ENCODE assay signal across 1 cellular context in the genomic region with DNA sequence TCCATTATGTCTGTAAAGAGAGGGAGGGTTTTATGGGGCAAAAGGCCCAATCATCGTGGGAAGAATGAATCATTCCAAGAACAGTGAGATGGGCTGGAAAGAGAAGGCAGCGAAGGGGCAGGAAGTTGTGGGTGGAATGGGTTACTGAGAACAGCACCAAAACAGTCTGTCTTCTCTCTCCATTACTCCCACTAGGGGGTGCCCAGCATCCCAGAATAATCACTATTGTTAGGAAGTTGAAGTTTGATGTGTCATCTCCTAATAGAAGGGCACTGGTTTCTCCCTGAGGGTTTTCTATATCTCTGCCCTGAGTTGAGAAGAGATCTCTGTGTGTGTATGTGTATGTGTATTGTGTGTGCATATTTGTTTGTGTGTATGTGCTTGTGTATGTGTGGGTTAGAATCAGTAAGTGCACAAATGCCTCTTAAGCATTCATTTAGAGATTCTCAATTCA.
TF ChIP-seq lines count a peak whose summit lies in the region.

No MANE protein-coding gene starts in this region.

TF ChIP-seq in SK-N-SH, 30 proteins besides CTCF, POLR2A, EP300 and RAD21 (continued from another document):
- TF ChIP-seq, protein P1, sequence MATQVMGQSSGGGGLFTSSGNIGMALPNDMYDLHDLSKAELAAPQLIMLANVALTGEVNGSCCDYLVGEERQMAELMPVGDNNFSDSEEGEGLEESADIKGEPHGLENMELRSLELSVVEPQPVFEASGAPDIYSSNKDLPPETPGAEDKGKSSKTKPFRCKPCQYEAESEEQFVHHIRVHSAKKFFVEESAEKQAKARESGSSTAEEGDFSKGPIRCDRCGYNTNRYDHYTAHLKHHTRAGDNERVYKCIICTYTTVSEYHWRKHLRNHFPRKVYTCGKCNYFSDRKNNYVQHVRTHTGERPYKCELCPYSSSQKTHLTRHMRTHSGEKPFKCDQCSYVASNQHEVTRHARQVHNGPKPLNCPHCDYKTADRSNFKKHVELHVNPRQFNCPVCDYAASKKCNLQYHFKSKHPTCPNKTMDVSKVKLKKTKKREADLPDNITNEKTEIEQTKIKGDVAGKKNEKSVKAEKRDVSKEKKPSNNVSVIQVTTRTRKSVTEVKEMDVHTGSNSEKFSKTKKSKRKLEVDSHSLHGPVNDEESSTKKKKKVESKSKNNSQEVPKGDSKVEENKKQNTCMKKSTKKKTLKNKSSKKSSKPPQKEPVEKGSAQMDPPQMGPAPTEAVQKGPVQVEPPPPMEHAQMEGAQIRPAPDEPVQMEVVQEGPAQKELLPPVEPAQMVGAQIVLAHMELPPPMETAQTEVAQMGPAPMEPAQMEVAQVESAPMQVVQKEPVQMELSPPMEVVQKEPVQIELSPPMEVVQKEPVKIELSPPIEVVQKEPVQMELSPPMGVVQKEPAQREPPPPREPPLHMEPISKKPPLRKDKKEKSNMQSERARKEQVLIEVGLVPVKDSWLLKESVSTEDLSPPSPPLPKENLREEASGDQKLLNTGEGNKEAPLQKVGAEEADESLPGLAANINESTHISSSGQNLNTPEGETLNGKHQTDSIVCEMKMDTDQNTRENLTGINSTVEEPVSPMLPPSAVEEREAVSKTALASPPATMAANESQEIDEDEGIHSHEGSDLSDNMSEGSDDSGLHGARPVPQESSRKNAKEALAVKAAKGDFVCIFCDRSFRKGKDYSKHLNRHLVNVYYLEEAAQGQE (IDR thresholded peaks at IDR 0.05; ENCODE audit: low read depth, low read length): no peak
- TF ChIP-seq YY1 (IDR thresholded peaks at IDR 0.05; ENCODE audit: low read depth) (no peak), TAF1 (IDR thresholded peaks at IDR 0.05; ENCODE audit: borderline replicate concordance, low read depth, low read length) (no peak), TEAD4 (IDR thresholded peaks at IDR 0.05; ENCODE audit: borderline replicate concordance, insufficient read depth) (no peak), RFX5 (IDR thresholded peaks at IDR 0.05; ENCODE audit: low read length) (no peak), EZH2phosphoT487 (IDR thresholded peaks at IDR 0.05; ENCODE audit: borderline replicate concordance, low read depth) (no peak), SIN3A (IDR thresholded peaks at IDR 0.05; ENCODE audit: borderline replicate concordance, low read depth, low read length) (no peak), NFIC (IDR thresholded peaks at IDR 0.05; ENCODE audit: borderline replicate concordance) (no peak), ELF1 (IDR thresholded peaks at IDR 0.05) (peak; percentile 39; the same call in 1 of the 2 replicates), RCOR1 (IDR thresholded peaks at IDR 0.05; ENCODE audit: low read length) (no peak), MEF2A (IDR thresholded peaks at IDR 0.05; ENCODE audit: borderline replicate concordance, low read depth) (no peak), FOSL2 (IDR thresholded peaks at IDR 0.05; ENCODE audit: borderline replicate concordance, low read depth) (peak; percentile 83), POLR2AphosphoS5 (IDR thresholded peaks at IDR 0.05; ENCODE audit: low read depth, low read length) (no peak), SMC3 (IDR thresholded peaks at IDR 0.05; ENCODE audit: low read depth, low read length) (peak; percentile 85)
- TF ChIP-seq, protein P2, sequence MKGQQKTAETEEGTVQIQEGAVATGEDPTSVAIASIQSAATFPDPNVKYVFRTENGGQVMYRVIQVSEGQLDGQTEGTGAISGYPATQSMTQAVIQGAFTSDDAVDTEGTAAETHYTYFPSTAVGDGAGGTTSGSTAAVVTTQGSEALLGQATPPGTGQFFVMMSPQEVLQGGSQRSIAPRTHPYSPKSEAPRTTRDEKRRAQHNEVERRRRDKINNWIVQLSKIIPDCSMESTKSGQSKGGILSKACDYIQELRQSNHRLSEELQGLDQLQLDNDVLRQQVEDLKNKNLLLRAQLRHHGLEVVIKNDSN (IDR thresholded peaks at IDR 0.05; ENCODE audit: borderline replicate concordance, low read depth): no peak
- TF ChIP-seq, protein P3, sequence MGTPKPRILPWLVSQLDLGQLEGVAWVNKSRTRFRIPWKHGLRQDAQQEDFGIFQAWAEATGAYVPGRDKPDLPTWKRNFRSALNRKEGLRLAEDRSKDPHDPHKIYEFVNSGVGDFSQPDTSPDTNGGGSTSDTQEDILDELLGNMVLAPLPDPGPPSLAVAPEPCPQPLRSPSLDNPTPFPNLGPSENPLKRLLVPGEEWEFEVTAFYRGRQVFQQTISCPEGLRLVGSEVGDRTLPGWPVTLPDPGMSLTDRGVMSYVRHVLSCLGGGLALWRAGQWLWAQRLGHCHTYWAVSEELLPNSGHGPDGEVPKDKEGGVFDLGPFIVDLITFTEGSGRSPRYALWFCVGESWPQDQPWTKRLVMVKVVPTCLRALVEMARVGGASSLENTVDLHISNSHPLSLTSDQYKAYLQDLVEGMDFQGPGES (IDR thresholded peaks at IDR 0.05; ENCODE audit: low read depth, low read length): no peak
- TF ChIP-seq, protein P4, sequence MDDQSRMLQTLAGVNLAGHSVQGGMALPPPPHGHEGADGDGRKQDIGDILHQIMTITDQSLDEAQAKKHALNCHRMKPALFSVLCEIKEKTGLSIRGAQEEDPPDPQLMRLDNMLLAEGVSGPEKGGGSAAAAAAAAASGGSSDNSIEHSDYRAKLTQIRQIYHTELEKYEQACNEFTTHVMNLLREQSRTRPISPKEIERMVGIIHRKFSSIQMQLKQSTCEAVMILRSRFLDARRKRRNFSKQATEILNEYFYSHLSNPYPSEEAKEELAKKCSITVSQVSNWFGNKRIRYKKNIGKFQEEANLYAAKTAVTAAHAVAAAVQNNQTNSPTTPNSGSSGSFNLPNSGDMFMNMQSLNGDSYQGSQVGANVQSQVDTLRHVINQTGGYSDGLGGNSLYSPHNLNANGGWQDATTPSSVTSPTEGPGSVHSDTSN (IDR thresholded peaks at IDR 0.05): peak; percentile 41; the same call in 1 of the 2 replicates
